Comparison of ENCODE assay signal across 1 cellular context in the genomic region with DNA sequence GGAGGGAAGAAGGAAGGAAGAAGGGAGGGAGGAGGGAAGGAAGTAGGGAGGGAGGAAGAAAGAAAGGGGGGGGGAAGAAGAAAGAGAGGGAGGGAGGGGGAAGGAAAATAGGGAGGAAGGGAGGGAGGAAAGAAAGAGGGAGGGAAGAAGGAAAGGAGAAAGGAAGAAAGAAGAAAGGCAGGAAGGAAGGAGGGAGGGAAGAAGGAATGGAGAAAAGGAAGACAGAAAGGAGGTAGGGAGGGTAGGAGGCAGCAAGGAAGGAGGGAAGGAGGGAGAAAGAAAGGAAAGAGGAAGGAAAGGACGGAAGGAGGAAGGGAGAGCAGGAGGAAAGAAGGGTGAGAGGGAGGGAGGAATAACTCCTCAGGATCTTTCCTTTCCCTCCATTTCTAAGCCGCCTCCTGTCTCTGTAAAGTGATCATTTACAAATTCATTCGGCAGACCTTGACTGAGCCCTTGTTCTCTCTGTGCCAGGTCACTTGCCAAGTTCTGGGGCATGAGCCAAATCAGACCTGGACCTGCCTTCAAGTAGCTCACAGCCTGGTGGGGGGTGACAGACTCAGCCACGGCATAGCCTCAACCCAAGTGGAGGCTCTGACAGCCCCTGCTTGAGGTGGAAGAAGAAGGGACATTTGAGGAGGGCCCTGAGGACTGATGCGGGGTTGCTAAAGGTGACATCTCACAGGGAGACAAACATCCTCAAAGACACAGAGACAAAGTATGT.
TF ChIP-seq lines count a peak whose summit lies in the region.

No MANE protein-coding gene starts in this region.

TF ChIP-seq in HEK293, 187 proteins besides CTCF, POLR2A, EP300 and RAD21 (continued from another document):
- TF ChIP-seq, protein P1, sequence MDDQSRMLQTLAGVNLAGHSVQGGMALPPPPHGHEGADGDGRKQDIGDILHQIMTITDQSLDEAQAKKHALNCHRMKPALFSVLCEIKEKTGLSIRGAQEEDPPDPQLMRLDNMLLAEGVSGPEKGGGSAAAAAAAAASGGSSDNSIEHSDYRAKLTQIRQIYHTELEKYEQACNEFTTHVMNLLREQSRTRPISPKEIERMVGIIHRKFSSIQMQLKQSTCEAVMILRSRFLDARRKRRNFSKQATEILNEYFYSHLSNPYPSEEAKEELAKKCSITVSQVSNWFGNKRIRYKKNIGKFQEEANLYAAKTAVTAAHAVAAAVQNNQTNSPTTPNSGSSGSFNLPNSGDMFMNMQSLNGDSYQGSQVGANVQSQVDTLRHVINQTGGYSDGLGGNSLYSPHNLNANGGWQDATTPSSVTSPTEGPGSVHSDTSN (CRISPR knock-in tag; IDR thresholded peaks at IDR 0.05) = no peak
TF ChIP-seq in HEK293: peak in this region for 1.
